ENCODE assay signal across 10 cellular contexts in genomic region chr4:74543247-74543670, GRCh38.
A peak's percentile ranks its signal among the peaks of the same experiment; 100 is the strongest.
DNase-seq lines count a peak whose midpoint lies in the region; ATAC-seq and TF ChIP-seq lines count a peak whose summit lies in the region.
"Had no signal": no experiment of that assay in that cellular context is flagged by ENCODE, and none has a peak within 500 bp of the region (broad histone marks: within the 10 kb centered on the region; RNA-seq: fewer than 3 reads in every experiment).

No MANE protein-coding gene starts in this region.

- H3K4me3 ChIP-seq in Jurkat, Clone E6-1 (ENCODE audit: low read length), result no peak overlapping the region

- H3K4me1 Mint-ChIP-seq in HFFc6 (ENCODE audit: low read depth), result peaks cover 21% of the 10 kb centered on the region

- ATAC-seq in GM18868 (IDR thresholded peaks at IDR 0.05; ENCODE audit: unreplicated experiment), result peak; percentile 64
- no peak for ATAC-seq in sciatic nerve

- H3K36me3 Mint-ChIP-seq in HFFc6 (ENCODE audit: low read depth), result no peaks in the 10 kb centered on the region

- peak overlapping the region; percentile 46 for H3K4me3 Mint-ChIP-seq in HFFc6

- H3K27me3 Mint-ChIP-seq in HFFc6 (ENCODE audit: insufficient read depth), result no peaks in the 10 kb centered on the region

- no peak for DNase-seq in HFFc6
- DNase-seq in Jurkat, Clone E6-1 (ENCODE audit: low read depth, low spot score), result peak; percentile 21
- peak; percentile 17 for DNase-seq in kidney glomerular epithelial cell (lab: John Stamatoyannopoulos, UW)
- DNase-seq in NCI-H1930 (lab: John Stamatoyannopoulos, UW), result no peak
- no peak for DNase-seq in substantia nigra (lab: John Stamatoyannopoulos, UW)
- no peak for DNase-seq in NK-92 (lab: John Stamatoyannopoulos, UW; ENCODE audit: unreplicated experiment)
- DNase-seq in sciatic nerve (ENCODE audit: low spot score), result no peak
- DNase-seq: activated CD8-positive, alpha-beta memory T cell treated with anti-CD3 and anti-CD28 coated beads, Interleukin-2, amount 50 U/mL, for 4 hours; NCI-H446 had no signal

- no peak overlapping the region for H3K27ac ChIP-seq in substantia nigra (ENCODE audit: low read depth, low read length, poor library complexity, severe bottlenecking)

- no peaks in the 10 kb centered on the region for H3K9me3 Mint-ChIP-seq in HFFc6

- H3K27ac Mint-ChIP-seq in HFFc6, result no peak overlapping the region

- TF ChIP-seq CTCF in HFFc6 (IDR thresholded peaks at IDR 0.05), result no peak

- intact Hi-C loops in sciatic nerve (cut with DNase I), result no loop called here

Comparison
In these comparisons a context has a peak if more than half of its experiments do, and no peak if none do; other contexts are left out.
1. DNase-seq: peak in Jurkat, Clone E6-1 (single experiment) and kidney glomerular epithelial cell (single experiment); none in HFFc6 (single experiment), NCI-H1930 (0 of 2), substantia nigra (0 of 49), NK-92 (single experiment) and sciatic nerve (single experiment).